36 cellular contexts compared by ENCODE assay signal in the genomic region with DNA sequence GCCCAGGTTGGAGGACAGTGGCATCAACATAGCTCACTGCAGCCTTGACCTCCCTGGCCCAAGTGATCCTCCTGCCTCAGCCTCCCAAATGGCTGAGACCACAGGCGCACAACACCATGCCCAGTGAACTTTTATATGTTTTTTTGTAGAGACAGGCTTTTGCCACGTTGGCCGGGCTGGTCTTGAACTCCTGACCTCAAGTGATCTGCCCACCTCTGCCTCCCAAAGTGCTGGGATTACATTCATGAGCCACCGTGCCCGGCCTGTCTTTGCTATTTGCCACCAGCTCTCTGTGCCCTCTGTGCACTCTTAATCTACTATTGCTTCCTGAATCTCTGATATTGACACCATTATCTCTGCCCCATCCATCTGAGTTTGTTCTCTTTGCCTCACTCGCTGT. TPM values are rescaled to one million over a fixed set of nuclear protein-coding genes. Genes with fewer than 3 reads are reported as not detected.
DNase-seq lines count a peak whose midpoint lies in the region; ATAC-seq, FAIRE-seq and TF ChIP-seq lines count a peak whose summit lies in the region.
"Had no signal": no experiment of that assay in that cellular context is flagged by ENCODE, and none has a peak within 500 bp of the region (broad histone marks: within the 10 kb centered on the region; RNA-seq: fewer than 3 reads in every experiment).

No MANE protein-coding gene starts in this region.

- intact Hi-C loops in K562 (cut with micrococcal nuclease): loop anchor here (5.0 kb wide), 1 partner anchor 65 kb away; no protein-coding TSS in a partner anchor

- peak overlapping the region; percentile 77 for H3K27ac ChIP-seq in K562 (ENCODE audit: extremely low read depth, low read depth, low read length)
- no peak overlapping the region for H3K27ac ChIP-seq in mesendoderm (ENCODE audit: low read depth, low read length)
- H3K27ac ChIP-seq: 22Rv1; A549; BLaER1; BLaER1 treated with 17β-estradiol and CSF1 and Interleukin-3, amounts not matched to agents 10 nM and 100 nM; C4-2B had no signal

- no peak for DNase-seq in K562 (ENCODE audit: extremely low read depth in 1 of 4, low spot score in 3 of 4)
- DNase-seq in endothelial cell (ENCODE audit: low spot score): no peak
- peak; percentile 21 for DNase-seq in islet precursor cell
- no peak for DNase-seq in activated naive CD4-positive, alpha-beta T cell treated with anti-CD3 and anti-CD28 coated beads, Interleukin-2, amount 50 U/mL, for 16 hours
- no peak for DNase-seq in mesendoderm
- DNase-seq: 8988T; ACHN; AML-193; BE2C; C1 segment of cervical spinal cord; Caco-2; Calu3; CD4-positive, alpha-beta memory T cell; CD4-positive, alpha-beta T cell; CD4-positive, CD25-positive, alpha-beta regulatory T cell; CD8-positive, alpha-beta memory T cell; CD8-positive, alpha-beta T cell; COR-L47; DMS 273 treated with DMSO at 0.1 percent for 48 hours; DMS153; DMS53; DMS79; DMS79 treated with DMSO at 0.1 percent for 48 hours; DND-41; EL had no signal

- H3K4me1 Mint-ChIP-seq in endothelial cell (ENCODE audit: unreplicated experiment): no peaks in the 10 kb centered on the region
- H3K4me1 Mint-ChIP-seq: CD14-positive monocyte had no signal

- H3K79me1 ChIP-seq in mesendoderm (ENCODE audit: low read length): no peaks in the 10 kb centered on the region

- peak overlapping the region; percentile 2 for H3K4me3 Mint-ChIP-seq in endothelial cell (ENCODE audit: unreplicated experiment)
- H3K4me3 Mint-ChIP-seq: B cell; CD14-positive monocyte; CD4-positive, alpha-beta memory T cell; CD4-positive, alpha-beta T cell; CD4-positive, CD25-positive, alpha-beta regulatory T cell; CD8-positive, alpha-beta memory T cell; CD8-positive, alpha-beta T cell had no signal

- 0 out of 2 replicates have a peak, but pooled peaks cover 3% of the 10 kb centered on the region for H3K9me3 ChIP-seq in K562 (replicated peaks; ENCODE audit: control insufficient read depth, insufficient read depth, low read depth, low read length)
- H3K9me3 ChIP-seq: BLaER1 had no signal

- no peak for TF ChIP-seq RAD21 in K562 (CRISPR knock-in tag; conservative IDR thresholded peaks at IDR 0.05 in 1 of 2, IDR thresholded peaks at IDR 0.05 in 1 of 2)

- POLR2A ChIA-PET in K562 (lab: Yijun Ruan, JAX): no interaction called here

- peaks cover 14% of the 10 kb centered on the region for H3K36me3 Mint-ChIP-seq in endothelial cell (ENCODE audit: low read depth, unreplicated experiment)
- H3K36me3 Mint-ChIP-seq: CD4-positive, alpha-beta memory T cell; CD4-positive, CD25-positive, alpha-beta regulatory T cell; CD8-positive, alpha-beta memory T cell; CD8-positive, alpha-beta T cell had no signal

- no peak for TF ChIP-seq CTCF in K562 (IDR thresholded peaks at IDR 0.05 in 2 of 3, conservative IDR thresholded peaks at IDR 0.05 in 1 of 3; ENCODE audit: insufficient read depth in 2 of 3, low read depth in 1 of 3, low read length in 3 of 3)
- no peak for TF ChIP-seq CTCF in endothelial cell (IDR thresholded peaks at IDR 0.05; ENCODE audit: unreplicated experiment)

- H3K4me2 ChIP-seq in K562 (ENCODE audit: insufficient read depth, low read length) (peak overlapping the region; percentile 63), mesendoderm (ENCODE audit: low read length) (no peak overlapping the region)
- H3K4me2 ChIP-seq: A549; BLaER1; BLaER1 treated with 17β-estradiol and CSF1 and Interleukin-3, amounts not matched to agents 10 nM and 100 nM had no signal

- no peak overlapping the region for H3K23ac ChIP-seq in mesendoderm (ENCODE audit: low read length)

- H2AFZ ChIP-seq in K562 (ENCODE audit: low read depth, low read length): no peak overlapping the region

- H3K56ac ChIP-seq in mesendoderm (ENCODE audit: low read length): no peak overlapping the region

- WGBS in K562 (ENCODE audit: insufficient coverage, low coverage, missing lambda C conversion rate): 15% methylated on average over 6 of the region's 6 CpGs
- no CpG with 5 or more reads among the region's 6 CpGs for WGBS in mesendoderm (ENCODE audit: extremely low coverage, insufficient coverage, low lambda C conversion rate)

- peaks cover 3% of the 10 kb centered on the region for H3K27me3 Mint-ChIP-seq in endothelial cell (ENCODE audit: unreplicated experiment)

- no peak overlapping the region for H2BK5ac ChIP-seq in mesendoderm (ENCODE audit: low read length)

- H2BK15ac ChIP-seq in mesendoderm (replicated peaks; ENCODE audit: low read depth): no peak overlapping the region

- no peaks in the 10 kb centered on the region for H3K9me1 ChIP-seq in K562 (ENCODE audit: control insufficient read depth, insufficient read depth, low read length)

- no TSS peak for BruUV-seq in K562 (replicated peaks; lab: Mats Ljungman, UMichigan)

- H3K18ac ChIP-seq in mesendoderm (ENCODE audit: low read length): no peak overlapping the region

- H3K36me3 ChIP-seq in K562 (ENCODE audit: control insufficient read depth, insufficient read depth, low read length) (no peaks in the 10 kb centered on the region), mesendoderm (ENCODE audit: control insufficient read depth, insufficient read depth, low read length) (no peaks in the 10 kb centered on the region)
- H3K36me3 ChIP-seq: BE2C; BLaER1; BLaER1 treated with 17β-estradiol and CSF1 and Interleukin-3, amounts not matched to agents 10 nM and 100 nM had no signal

- no peaks in the 10 kb centered on the region for H4K20me1 ChIP-seq in K562 (replicated peaks; ENCODE audit: control insufficient read depth, insufficient read depth, low read length)
- H4K20me1 ChIP-seq: BLaER1; BLaER1 treated with 17β-estradiol and CSF1 and Interleukin-3, amounts not matched to agents 10 nM and 100 nM had no signal

- H3K27ac Mint-ChIP-seq in endothelial cell (ENCODE audit: unreplicated experiment): no peak overlapping the region
- H3K27ac Mint-ChIP-seq: B cell; CD14-positive monocyte; CD4-positive, alpha-beta memory T cell; CD4-positive, alpha-beta T cell; CD4-positive, CD25-positive, alpha-beta regulatory T cell; CD8-positive, alpha-beta T cell had no signal

- H3K79me2 ChIP-seq in K562 (ENCODE audit: control insufficient read depth, insufficient read depth, low read length) (no peaks in the 10 kb centered on the region), mesendoderm (ENCODE audit: control insufficient read depth, insufficient read depth, low read length) (no peaks in the 10 kb centered on the region)

- TF ChIP-seq EP300 in K562 (IDR thresholded peaks at IDR 0.05; ENCODE audit: low read length): no peak

- in situ Hi-C loops in K562 (cut with MboI): no loop called here

- no peak overlapping the region for H2BK120ac ChIP-seq in mesendoderm (ENCODE audit: low read depth, low read length)

- CTCF ChIA-PET in K562 (lab: Yijun Ruan, JAX; ENCODE audit: low intra/inter-chr PET ratio): no interaction called here

- TF ChIP-seq POLR2A in K562 (conservative IDR thresholded peaks at IDR 0.05): no peak

- ATAC-seq in K562: no peak
- ATAC-seq in GM21447 (IDR thresholded peaks at IDR 0.05; ENCODE audit: unreplicated experiment): no peak
- ATAC-seq: A549; CD8-positive, alpha-beta T cell had no signal

- H3K27me3 ChIP-seq in K562 (ENCODE audit: control insufficient read depth in 2 of 2, insufficient read depth in 2 of 2, low read length in 2 of 2) (no peaks in the 10 kb centered on the region), mesendoderm (ENCODE audit: insufficient read depth, low read length, poor library complexity) (no peaks in the 10 kb centered on the region)
- H3K27me3 ChIP-seq: BLaER1; BLaER1 treated with 17β-estradiol and CSF1 and Interleukin-3, amounts not matched to agents 10 nM and 100 nM had no signal

- peak overlapping the region; percentile 45 to 57; a peak in 2 of 4 replicates for H3K9ac ChIP-seq in K562 (ENCODE audit: insufficient read depth in 1 of 2, low read depth in 2 of 2, low read length in 2 of 2)
- H3K9ac ChIP-seq in mesendoderm (ENCODE audit: low read length): no peak overlapping the region
- H3K9ac ChIP-seq: BLaER1; BLaER1 treated with 17β-estradiol and CSF1 and Interleukin-3, amounts not matched to agents 10 nM and 100 nM had no signal

- H3K9me3 Mint-ChIP-seq in endothelial cell (ENCODE audit: unreplicated experiment): peaks cover 37% of the 10 kb centered on the region
- H3K9me3 Mint-ChIP-seq: CD4-positive, alpha-beta T cell had no signal

- H3K4ac ChIP-seq in mesendoderm (ENCODE audit: low read depth, low read length): no peak overlapping the region

- FAIRE-seq in K562 (lab: Jason Lieb, UNC): no peak
- FAIRE-seq: A204.1, A549, D721Med had no signal

- H2AK5ac ChIP-seq in mesendoderm (ENCODE audit: low read length): no peak overlapping the region

- H4K8ac ChIP-seq in mesendoderm (ENCODE audit: low read depth, low read length): no peak overlapping the region

- no peak overlapping the region for H4K5ac ChIP-seq in mesendoderm (ENCODE audit: low read length)

- H3K4me1 ChIP-seq in K562 (replicated peaks in 1 of 2; ENCODE audit: control insufficient read depth in 2 of 2, insufficient read depth in 2 of 2, low read length in 2 of 2): peaks cover 32 to 39% of the 10 kb centered on the region in 2 experiments
- no peaks in the 10 kb centered on the region for H3K4me1 ChIP-seq in mesendoderm (ENCODE audit: control insufficient read depth, low read depth, low read length)
- H3K4me1 ChIP-seq: BE2C; BLaER1; BLaER1 treated with 17β-estradiol and CSF1 and Interleukin-3, amounts not matched to agents 10 nM and 100 nM; Caco-2 had no signal

- no peak overlapping the region for H3K4me3 ChIP-seq in K562
- H3K4me3 ChIP-seq in mesendoderm (ENCODE audit: low read length): no peak overlapping the region
- H3K4me3 ChIP-seq: A549; BLaER1; BLaER1 treated with 17β-estradiol and CSF1 and Interleukin-3, amounts not matched to agents 10 nM and 100 nM had no signal

RNA-seq across cellular contexts. Expression of gene LRRC4B, which starts 34.3 kb away (rescaled TPM):
- 1.8 and 10.9 TPM in 2 replicates for total RNA-seq in K562 (2011; cell fraction: chromatin; rRNA removed; ENCODE audit: low replicate concordance)
- total RNA-seq in K562 (2011; cell fraction: nucleolus; rRNA removed): 7.1 and 16.3 TPM in 2 replicates
- 5.1 and 6.8 TPM in 2 replicates for total RNA-seq in K562 (2011; cell fraction: nucleoplasm; rRNA removed)
- total RNA-seq in K562 (2014; rRNA removed): 2.9 TPM in 2 replicates
- total RNA-seq in K562 (2014; rRNA removed; fragmentation: Illumina TruSeq; extraction: Trizol): 0.10 and 0.18 TPM in 2 replicates
- total RNA-seq in K562 (2015; rRNA removed; fragmentation: Illumina TruSeq; extraction: Trizol): 1.1 TPM in 2 replicates
- total RNA-seq in K562 (2021): 9.5 and 9.6 TPM in 2 replicates
- polyA plus RNA-seq in K562 (2011; rRNA removed): 3.0 and 4.0 TPM in 2 replicates
- polyA plus RNA-seq in K562 (2011; cell fraction: cytosol; rRNA removed): 3.9 and 17.2 TPM in 2 replicates
- 2.5 and 6.6 TPM in 2 replicates for polyA plus RNA-seq in K562 (2011; cell fraction: nucleus; rRNA removed)
- polyA plus RNA-seq in K562 (2012): 4.6 and 8.7 TPM in 2 replicates
- polyA plus RNA-seq in K562 (2014; fragmentation: Illumina TruSeq; extraction: Trizol): 0.21 and 2.7 TPM in 2 replicates
- not detected for polyA plus RNA-seq in K562 (2014; fragmentation: Nextera tagmentation; extraction: Ambion mirVana)
- 2.0 and 3.1 TPM in 2 replicates for polyA plus RNA-seq in K562 (2014; rRNA removed)
- 1.5 and 2.8 TPM in 2 replicates for polyA minus RNA-seq in K562 (2011; rRNA and poly(A)+ RNA removed)
- polyA minus RNA-seq in K562 (2011; cell fraction: cytosol; rRNA and poly(A)+ RNA removed): 15.2 and 16.2 TPM in 2 replicates
- polyA minus RNA-seq in K562 (2011; cell fraction: nucleus; rRNA and poly(A)+ RNA removed): 1.9 and 2.2 TPM in 2 replicates
- total RNA-seq in endothelial cell (ENCODE audit: unreplicated experiment): 3.0 TPM
- 0.31 TPM for polyA plus RNA-seq in mesendoderm (2013, experiment 1 of 2)
- 0.24 TPM for polyA plus RNA-seq in mesendoderm (2013, experiment 2 of 2)
- total RNA-seq: B cell; Calu3; CD4-positive, alpha-beta memory T cell; CD4-positive, alpha-beta T cell; CD4-positive, CD25-positive, alpha-beta regulatory T cell; CD8-positive, alpha-beta memory T cell; CD8-positive, alpha-beta T cell had no signal
- polyA plus RNA-seq: AG04450; CD14-positive monocyte; CD4-positive, CD25-positive, alpha-beta regulatory T cell; CD8-positive, alpha-beta memory T cell had no signal

RNA-seq across cellular contexts. Expression of gene SYT3, which starts 37.2 kb away (rescaled TPM):
- total RNA-seq in K562 (2011; cell fraction: chromatin; rRNA removed; ENCODE audit: low replicate concordance): 1.5 and 2.4 TPM in 2 replicates
- total RNA-seq in K562 (2011; cell fraction: nucleolus; rRNA removed): 1.6 and 2.0 TPM in 2 replicates
- total RNA-seq in K562 (2011; cell fraction: nucleoplasm; rRNA removed): 1.5 and 3.9 TPM in 2 replicates
- total RNA-seq in K562 (2014; rRNA removed): 1.1 and 1.6 TPM in 2 replicates
- 0.36 and 0.51 TPM in 2 replicates for total RNA-seq in K562 (2014; rRNA removed; fragmentation: Illumina TruSeq; extraction: Trizol)
- total RNA-seq in K562 (2015; rRNA removed; fragmentation: Illumina TruSeq; extraction: Trizol): 0.40 and 0.41 TPM in 2 replicates
- 1.7 and 2.0 TPM in 2 replicates for total RNA-seq in K562 (2021)
- polyA plus RNA-seq in K562 (2011; rRNA removed): 0.35 and 0.40 TPM in 2 replicates
- 0.28 and 1.0 TPM in 2 replicates for polyA plus RNA-seq in K562 (2011; cell fraction: cytosol; rRNA removed)
- polyA plus RNA-seq in K562 (2011; cell fraction: nucleus; rRNA removed): 1.5 and 2.9 TPM in 2 replicates
- polyA plus RNA-seq in K562 (2012): 1.6 and 3.0 TPM in 2 replicates
- 0.54 and 1.2 TPM in 2 replicates for polyA plus RNA-seq in K562 (2014; fragmentation: Illumina TruSeq; extraction: Trizol)
- not detected for polyA plus RNA-seq in K562 (2014; fragmentation: Nextera tagmentation; extraction: Ambion mirVana)
- 0.38 and 0.85 TPM in 2 replicates for polyA plus RNA-seq in K562 (2014; rRNA removed)
- polyA minus RNA-seq in K562 (2011; rRNA and poly(A)+ RNA removed): 0.12 and 0.84 TPM in 2 replicates
- polyA minus RNA-seq in K562 (2011; cell fraction: cytosol; rRNA and poly(A)+ RNA removed): 0.38 TPM in 1 of 2 replicates, not detected in the other
- 0.44 and 0.67 TPM in 2 replicates for polyA minus RNA-seq in K562 (2011; cell fraction: nucleus; rRNA and poly(A)+ RNA removed)
- 0.15 TPM for total RNA-seq in endothelial cell (ENCODE audit: unreplicated experiment)
- 1.5 TPM for polyA plus RNA-seq in mesendoderm (2013, experiment 1 of 2)
- polyA plus RNA-seq in mesendoderm (2013, experiment 2 of 2): 1.3 TPM
- total RNA-seq: Calu3; CD4-positive, alpha-beta memory T cell; CD4-positive, alpha-beta T cell; CD4-positive, CD25-positive, alpha-beta regulatory T cell had no signal
- polyA plus RNA-seq: CD14-positive monocyte; CD4-positive, CD25-positive, alpha-beta regulatory T cell had no signal

RNA-seq across cellular contexts. Expression of gene C19orf81, which starts 46.7 kb away (rescaled TPM):
- 3.2 TPM in 1 of 2 replicates, not detected in the other for total RNA-seq in K562 (2011; cell fraction: chromatin; rRNA removed; ENCODE audit: low replicate concordance)
- total RNA-seq in K562 (2011; cell fraction: nucleolus; rRNA removed): 10.5 and 13.3 TPM in 2 replicates
- 7.7 and 11.2 TPM in 2 replicates for total RNA-seq in K562 (2011; cell fraction: nucleoplasm; rRNA removed)
- total RNA-seq in K562 (2014; rRNA removed): 42.9 and 52.9 TPM in 2 replicates
- total RNA-seq in K562 (2014; rRNA removed; fragmentation: Illumina TruSeq; extraction: Trizol): not detected in 2 replicates
- 2.9 and 3.0 TPM in 2 replicates for total RNA-seq in K562 (2015; rRNA removed; fragmentation: Illumina TruSeq; extraction: Trizol)
- 33.0 and 40.2 TPM in 2 replicates for total RNA-seq in K562 (2021)
- 2.5 and 5.1 TPM in 2 replicates for polyA plus RNA-seq in K562 (2011; rRNA removed)
- 8.7 and 29.6 TPM in 2 replicates for polyA plus RNA-seq in K562 (2011; cell fraction: cytosol; rRNA removed)
- 8.3 and 17.5 TPM in 2 replicates for polyA plus RNA-seq in K562 (2011; cell fraction: nucleus; rRNA removed)
- 26.5 and 30.0 TPM in 2 replicates for polyA plus RNA-seq in K562 (2012)
- polyA plus RNA-seq in K562 (2014; fragmentation: Illumina TruSeq; extraction: Trizol): 1.1 TPM in 1 of 2 replicates, not detected in the other
- polyA plus RNA-seq in K562 (2014; fragmentation: Nextera tagmentation; extraction: Ambion mirVana): not detected
- polyA plus RNA-seq in K562 (2014; rRNA removed): 35.9 and 46.2 TPM in 2 replicates
- not detected in 2 replicates for polyA minus RNA-seq in K562 (2011; rRNA and poly(A)+ RNA removed)
- 3.5 and 5.7 TPM in 2 replicates for polyA minus RNA-seq in K562 (2011; cell fraction: cytosol; rRNA and poly(A)+ RNA removed)
- polyA minus RNA-seq in K562 (2011; cell fraction: nucleus; rRNA and poly(A)+ RNA removed): 6.1 and 7.3 TPM in 2 replicates
- not detected for total RNA-seq in endothelial cell (ENCODE audit: unreplicated experiment)
- polyA plus RNA-seq in mesendoderm (2013, experiment 1 of 2): 3.6 TPM
- 3.6 TPM for polyA plus RNA-seq in mesendoderm (2013, experiment 2 of 2)
- total RNA-seq: B cell; Calu3; CD4-positive, alpha-beta memory T cell; CD4-positive, alpha-beta T cell; CD4-positive, CD25-positive, alpha-beta regulatory T cell; CD8-positive, alpha-beta memory T cell; CD8-positive, alpha-beta T cell had no signal
- polyA plus RNA-seq: AG04450; CD14-positive monocyte; CD4-positive, alpha-beta memory T cell; CD4-positive, CD25-positive, alpha-beta regulatory T cell; CD8-positive, alpha-beta memory T cell had no signal
